10 cellular contexts compared by ENCODE assay signal in genomic region chrX:39439910-39440733, GRCh38.
DNase-seq lines count a peak whose midpoint lies in the region; ATAC-seq, FAIRE-seq and TF ChIP-seq lines count a peak whose summit lies in the region.
"Had no signal": no experiment of that assay in that cellular context is flagged by ENCODE, and none has a peak within 500 bp of the region (broad histone marks: within the 10 kb centered on the region; RNA-seq: fewer than 3 reads in every experiment).

No MANE protein-coding gene starts in this region.

- H3K9me3 ChIP-seq in CD8-positive, alpha-beta T cell (ENCODE audit: low read length): no peaks in the 10 kb centered on the region
- no peaks in the 10 kb centered on the region for H3K9me3 ChIP-seq in Caco-2
- H3K9me3 ChIP-seq: colonic mucosa had no signal

- no TSS peak for BruUV-seq in Caco-2 (replicated peaks; lab: Mats Ljungman, UMichigan)

- peaks cover 4% of the 10 kb centered on the region for H3K4me1 ChIP-seq in CD8-positive, alpha-beta T cell (ENCODE audit: insufficient read depth, low read length)
- no peaks in the 10 kb centered on the region for H3K4me1 ChIP-seq in Caco-2
- H3K4me1 ChIP-seq: colonic mucosa had no signal

- DNase-seq in CD8-positive, alpha-beta T cell: peak in 1 of 7 experiments; percentile 13
- DNase-seq in GM19239 (ENCODE audit: insufficient read length, low spot score): peak; percentile 7
- no peak for DNase-seq in germinal center (ENCODE audit: low spot score)
- DNase-seq in Caco-2: no peak
- no peak for DNase-seq in COR-L47 (lab: John Stamatoyannopoulos, UW)
- DNase-seq in stimulated activated CD4-positive, alpha-beta T cell treated with anti-CD3 and anti-CD28 coated beads, Interleukin-12 subunit alpha, Interleukin-12 subunit beta, amount 100 ng/mL, for 4 hours: no peak
- DNase-seq: colonic mucosa had no signal

- peaks cover 13% of the 10 kb centered on the region for H3K4me1 Mint-ChIP-seq in CD8-positive, alpha-beta T cell (ENCODE audit: low read depth)
- peaks cover 38% of the 10 kb centered on the region for H3K4me1 Mint-ChIP-seq in activated naive CD8-positive, alpha-beta T cell (ENCODE audit: low read depth)
- no peaks in the 10 kb centered on the region for H3K4me1 Mint-ChIP-seq in Caco-2 (ENCODE audit: low read depth, unreplicated experiment)

- no peaks in the 10 kb centered on the region for H3K9me3 Mint-ChIP-seq in CD8-positive, alpha-beta T cell
- no peaks in the 10 kb centered on the region for H3K9me3 Mint-ChIP-seq in activated naive CD8-positive, alpha-beta T cell (ENCODE audit: low read depth)
- no peaks in the 10 kb centered on the region for H3K9me3 Mint-ChIP-seq in Caco-2 (ENCODE audit: unreplicated experiment)

- FAIRE-seq in GM19239 (lab: Jason Lieb, UNC): peak; percentile 86

- intact Hi-C loops in CD8-positive, alpha-beta T cell (cut with DNase I, micrococcal nuclease): loop anchor here in 1 of 2 experiments (10.0 kb wide), 1 partner anchor 275 kb away; no protein-coding TSS in a partner anchor
- intact Hi-C loops in Caco-2 (cut with micrococcal nuclease; ENCODE audit: unreplicated experiment): no loop called here

- peak overlapping the region; percentile 55 for H3K4me3 Mint-ChIP-seq in CD8-positive, alpha-beta T cell
- H3K4me3 Mint-ChIP-seq in activated naive CD8-positive, alpha-beta T cell: peak overlapping the region; percentile 27
- H3K4me3 Mint-ChIP-seq in Caco-2 (ENCODE audit: unreplicated experiment): no peak overlapping the region

- no peaks in the 10 kb centered on the region for H3K27me3 ChIP-seq in CD8-positive, alpha-beta T cell (ENCODE audit: insufficient read depth, low read length)
- no peaks in the 10 kb centered on the region for H3K27me3 ChIP-seq in Caco-2 (replicated peaks; ENCODE audit: control insufficient read depth, insufficient read depth, low read length)
- H3K27me3 ChIP-seq: colonic mucosa had no signal

- no peak overlapping the region for H3K4me3 ChIP-seq in CD8-positive, alpha-beta T cell (ENCODE audit: low read depth, low read length)
- no peak overlapping the region for H3K4me3 ChIP-seq in Caco-2 (ENCODE audit: low read depth, low read length)
- H3K4me3 ChIP-seq: colonic mucosa had no signal

- H3K27ac ChIP-seq in CD8-positive, alpha-beta T cell (ENCODE audit: low read depth, low read length): no peak overlapping the region
- H3K27ac ChIP-seq: colonic mucosa, VCaP had no signal

- CTCF ChIA-PET in CD8-positive, alpha-beta T cell (lab: Charles Lee): no interaction called here
- CTCF ChIA-PET in Caco-2 (lab: Charles Lee): no interaction called here

- H3K27me3 Mint-ChIP-seq in CD8-positive, alpha-beta T cell (ENCODE audit: low read depth): no peaks in the 10 kb centered on the region
- no peaks in the 10 kb centered on the region for H3K27me3 Mint-ChIP-seq in activated naive CD8-positive, alpha-beta T cell
- no peaks in the 10 kb centered on the region for H3K27me3 Mint-ChIP-seq in Caco-2 (ENCODE audit: insufficient read depth, unreplicated experiment)

- no peak for TF ChIP-seq CTCF in CD8-positive, alpha-beta T cell (IDR thresholded peaks at IDR 0.05)
- TF ChIP-seq CTCF in Caco-2 (IDR thresholded peaks at IDR 0.05; ENCODE audit: insufficient read depth in 1 of 2, low read depth in 1 of 2, low read length in 1 of 2, severe bottlenecking in 1 of 2, unreplicated experiment in 1 of 2): no peak

- peak overlapping the region; percentile 81 for H3K27ac Mint-ChIP-seq in CD8-positive, alpha-beta T cell
- peak overlapping the region; percentile 96 for H3K27ac Mint-ChIP-seq in activated naive CD8-positive, alpha-beta T cell
- H3K27ac Mint-ChIP-seq in Caco-2 (ENCODE audit: unreplicated experiment): no peak overlapping the region

- no peak for ATAC-seq in CD8-positive, alpha-beta T cell
- ATAC-seq in HG03135 (IDR thresholded peaks at IDR 0.05; ENCODE audit: unreplicated experiment): peak; percentile 71

- no peaks in the 10 kb centered on the region for H3K36me3 ChIP-seq in CD8-positive, alpha-beta T cell (ENCODE audit: insufficient read depth, low read length)
- H3K36me3 ChIP-seq in Caco-2 (ENCODE audit: control insufficient read depth, insufficient read depth, low read length): no peaks in the 10 kb centered on the region
- H3K36me3 ChIP-seq: colonic mucosa had no signal

- H3K36me3 Mint-ChIP-seq in CD8-positive, alpha-beta T cell: no peaks in the 10 kb centered on the region
- H3K36me3 Mint-ChIP-seq in activated naive CD8-positive, alpha-beta T cell: no peaks in the 10 kb centered on the region
- no peaks in the 10 kb centered on the region for H3K36me3 Mint-ChIP-seq in Caco-2 (ENCODE audit: insufficient read depth, unreplicated experiment)

- POLR2A ChIA-PET in CD8-positive, alpha-beta T cell (lab: Charles Lee): no interaction called here
- POLR2A ChIA-PET in Caco-2 (lab: Charles Lee): no interaction called here
